ENCODE assay signal across 24 cellular contexts in genomic region chr11:125022551-125022950, GRCh38.
"Had no signal": no experiment of that assay in that cellular context is flagged by ENCODE, and none has a peak within 500 bp of the region (broad histone marks: within the 10 kb centered on the region; RNA-seq: fewer than 3 reads in every experiment).

No MANE protein-coding gene starts in this region.

- H3K36me3 ChIP-seq: ascending aorta, left lung, lower lobe of right lung, right lobe of liver, thoracic aorta had no signal

- H3K4me3 ChIP-seq: ascending aorta, coronary artery, dorsolateral prefrontal cortex, left lung, lower lobe of right lung, right lobe of liver, skin epidermis, thoracic aorta had no signal

- H3K27me3 ChIP-seq: ascending aorta, dorsolateral prefrontal cortex, foreskin keratinocyte, left lung, right lobe of liver had no signal

- DNase-seq: activated CD4-positive, alpha-beta memory T cell treated with anti-CD3 and anti-CD28 coated beads, Interleukin-2, amount 10 ng/mL, durations not matched to agents 7 days and 5 days; activated CD4-positive, alpha-beta T cell treated with anti-CD3 and anti-CD28 coated beads for 1 hour; activated CD4-positive, alpha-beta T cell treated with anti-CD3 and anti-CD28 coated beads, Interleukin-2, amount 10 ng/mL, durations not matched to agents 7 days and 5 days; activated CD8-positive, alpha-beta memory T cell treated with anti-CD3 and anti-CD28 coated beads, Interleukin-2, amount 50 U/mL, for 48 hours; activated gamma-delta T cell; activated naive CD4-positive, alpha-beta T cell treated with anti-CD3 and anti-CD28 coated beads, Interleukin-2, amount 10 ng/mL, durations not matched to agents 7 days and 5 days; activated naive CD8-positive, alpha-beta T cell treated with anti-CD3 and anti-CD28 coated beads, Interleukin-2, amount 10 ng/mL, durations not matched to agents 7 days and 5 days; activated T-cell treated with anti-CD3 and anti-CD28 coated beads, Interleukin-2, amount 50 U/mL, for 24 hours; dorsolateral prefrontal cortex; effector memory CD4-positive, alpha-beta T cell; left lung; lower lobe of right lung; right lobe of liver; stimulated activated CD4-positive, alpha-beta T cell treated with anti-CD3 and anti-CD28 coated beads, Interleukin-12 subunit alpha, Interleukin-12 subunit beta, amount 100 ng/mL, for 4 hours; stimulated activated CD4-positive, alpha-beta T cell treated with anti-CD3 and anti-CD28 coated beads, Interleukin-4, amount 100 ng/mL, for 1 hour; stimulated activated naive CD8-positive, alpha-beta T cell treated with anti-CD3 and anti-CD28 coated beads, Interleukin-15, Interleukin-2, amounts not matched to agents 100 U/mL and 50 U/mL, for 24 hours; T-helper 2 cell; trophoblast cell had no signal

- H3K27ac ChIP-seq: ascending aorta, coronary artery, dorsolateral prefrontal cortex, foreskin keratinocyte, left lung, lower lobe of right lung, right lobe of liver, skin epidermis, thoracic aorta had no signal

- H3K4me1 ChIP-seq: ascending aorta, foreskin keratinocyte, left lung, lower lobe of right lung, right lobe of liver had no signal

- H3K9me3 ChIP-seq: ascending aorta, left lung, lower lobe of right lung, right lobe of liver, thoracic aorta had no signal

- ATAC-seq: foreskin keratinocyte; left lung; lower lobe of right lung; right lobe of liver; stimulated activated naive CD8-positive, alpha-beta T cell treated with anti-CD3 and anti-CD28 coated beads, Interleukin-15, Interleukin-2, amounts not matched to agents 100 U/mL and 50 U/mL, for 24 hours; WTC11 had no signal
